In the genomic region with DNA sequence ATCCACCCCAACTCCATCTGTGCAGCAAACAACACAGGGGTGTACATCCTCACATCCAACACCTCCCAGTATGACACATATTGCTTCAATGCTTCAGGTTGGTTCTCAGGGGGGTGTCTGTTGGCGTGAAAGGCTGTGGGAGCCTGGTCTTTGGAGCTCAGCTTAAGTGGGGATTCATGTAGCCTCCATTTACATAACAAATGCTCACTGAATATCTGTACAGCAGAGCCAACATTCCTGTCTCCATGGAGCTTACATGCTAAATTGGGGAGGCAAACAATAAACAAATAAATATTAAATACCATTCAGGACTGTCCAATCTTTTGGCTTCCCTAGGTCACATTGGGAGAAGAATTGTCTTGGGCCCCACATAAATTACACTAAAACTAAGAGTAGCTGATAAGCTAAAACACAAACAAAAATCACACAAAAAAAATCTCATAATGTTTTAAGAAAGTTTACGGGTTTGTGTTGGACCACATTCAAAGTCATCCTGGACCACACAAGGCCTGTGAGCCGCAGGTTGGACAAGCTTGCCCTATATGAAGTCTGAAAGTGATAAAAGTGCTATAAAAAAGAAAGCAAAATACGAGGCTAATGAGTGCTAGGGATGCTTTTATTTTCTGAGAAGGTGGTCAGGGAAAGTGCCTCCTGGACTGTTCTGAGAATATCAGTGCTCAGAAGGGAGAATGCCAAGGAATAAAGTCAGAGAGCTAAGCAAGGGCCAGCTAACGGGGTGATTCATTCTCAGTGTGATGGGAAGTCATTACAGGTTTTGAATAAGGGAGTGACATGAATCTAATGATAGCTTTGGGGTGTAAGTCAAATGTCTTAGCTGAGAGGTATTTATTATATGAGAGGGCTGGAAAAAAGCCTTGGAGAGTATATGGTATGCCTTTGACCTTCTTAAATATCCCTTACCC, we compare ENCODE assay signal across 11 cellular contexts. TPM values are rescaled to one million over a fixed set of nuclear protein-coding genes. Genes with fewer than 3 reads are reported as not detected.
DNase-seq lines count a peak whose midpoint lies in the region; ATAC-seq, FAIRE-seq and TF ChIP-seq lines count a peak whose summit lies in the region.
"Had no signal": no experiment of that assay in that cellular context is flagged by ENCODE, and none has a peak within 500 bp of the region (broad histone marks: within the 10 kb centered on the region; RNA-seq: fewer than 3 reads in every experiment).

No MANE protein-coding gene starts in this region.

- no peak for FAIRE-seq in HepG2 (lab: Jason Lieb, UNC)

- in situ Hi-C loops in astrocyte of the spinal cord (cut with HindIII; ENCODE audit: low sequenced_read_pairs), result no loop called here
- in situ Hi-C loops in HepG2 (cut with HindIII; ENCODE audit: extremely low pct_ligation_motif_present, low pct_unique_long_range_greater_than_20kb), result no loop called here

- H3K4me2 ChIP-seq in HepG2 (ENCODE audit: low read depth, low read length), result no peak overlapping the region
- H3K4me2 ChIP-seq: KMS-11 had no signal

- intact Hi-C loops in HepG2 (cut with micrococcal nuclease; ENCODE audit: unreplicated experiment), result no loop called here

- peaks cover 74% of the 10 kb centered on the region for H3K36me3 Mint-ChIP-seq in CD4-positive, CD25-positive, alpha-beta regulatory T cell

- H3K27ac ChIP-seq in CD4-positive, CD25-positive, alpha-beta regulatory T cell (ENCODE audit: insufficient read depth, low read length, poor library complexity, severe bottlenecking), result peak overlapping the region; percentile 63
- H3K27ac ChIP-seq in HEK293 (ENCODE audit: extremely low read depth, low read depth, low read length), result no peak overlapping the region
- no peak overlapping the region for H3K27ac ChIP-seq in HepG2 (ENCODE audit: extremely low read length, insufficient read depth, low read length)
- H3K27ac ChIP-seq: KMS-11 had no signal

- TF ChIP-seq CTCF in HEK293 (tag by site-specific recombination; IDR thresholded peaks at IDR 0.05) (no peak), astrocyte of the spinal cord (IDR thresholded peaks at IDR 0.05; ENCODE audit: low read depth, low read length) (no peak), omental fat pad (IDR thresholded peaks at IDR 0.05) (no peak), HepG2 (CRISPR knock-in tag; IDR thresholded peaks at IDR 0.05) (no peak)

- ATAC-seq in CD4-positive, CD25-positive, alpha-beta regulatory T cell (ENCODE audit: low read depth in 2 of 2), result no peak
- ATAC-seq in omental fat pad (ENCODE audit: low FRiP score), result peak; percentile 25
- ATAC-seq in HepG2, result no peak
- ATAC-seq in GM21423 (IDR thresholded peaks at IDR 0.05; ENCODE audit: unreplicated experiment), result no peak
- ATAC-seq: activated CD8-positive, alpha-beta memory T cell treated with anti-CD3 and anti-CD28 coated beads, Interleukin-2, amount 10 ng/mL, durations not matched to agents 7 days and 5 days had no signal

- H4K20me1 ChIP-seq in HepG2 (ENCODE audit: insufficient read depth, low read length), result no peaks in the 10 kb centered on the region

- H3K27me3 Mint-ChIP-seq in CD4-positive, CD25-positive, alpha-beta regulatory T cell, result no peaks in the 10 kb centered on the region
- H3K27me3 Mint-ChIP-seq: activated CD8-positive, alpha-beta memory T cell treated with anti-CD3 and anti-CD28 coated beads, Interleukin-2, amount 10 ng/mL, durations not matched to agents 7 days and 5 days had no signal

- no peak overlapping the region for H3K9ac ChIP-seq in HepG2 (ENCODE audit: insufficient read depth, low read depth, low read length)
- H3K9ac ChIP-seq: KMS-11 had no signal

- 36% methylated on average over 5 of the region's 5 CpGs for WGBS in HepG2 (ENCODE audit: low lambda C conversion rate)

- POLR2A ChIA-PET in HEK293 (lab: Yijun Ruan, JAX) (no interaction called here), HepG2 (lab: Yijun Ruan, JAX) (no interaction called here)

- H3K36me3 ChIP-seq in CD4-positive, CD25-positive, alpha-beta regulatory T cell (ENCODE audit: control insufficient read depth, insufficient read depth, low read length), result peaks cover 87% of the 10 kb centered on the region
- no peaks in the 10 kb centered on the region for H3K36me3 ChIP-seq in HEK293 (ENCODE audit: control insufficient read depth in 2 of 2, insufficient read depth in 1 of 2, low read length in 2 of 2)
- no peaks in the 10 kb centered on the region for H3K36me3 ChIP-seq in HepG2 (replicated peaks in 1 of 2; ENCODE audit: control insufficient read depth in 1 of 2, insufficient read depth in 2 of 2, low read length in 2 of 2)

- H3K9me3 ChIP-seq in CD4-positive, CD25-positive, alpha-beta regulatory T cell (ENCODE audit: control insufficient read depth in 2 of 2, low read length in 2 of 2), result no peaks in the 10 kb centered on the region
- no peaks in the 10 kb centered on the region for H3K9me3 ChIP-seq in HEK293 (ENCODE audit: control insufficient read depth, insufficient read depth, low read depth, low read length)
- H3K9me3 ChIP-seq in HepG2 (ENCODE audit: low read length), result no peaks in the 10 kb centered on the region

- CTCF ChIA-PET in HEK293 (lab: Yijun Ruan, JAX) (interaction anchor here (0.8 kb wide), 1 partner anchor 254 kb away, joined by 3 read pairs; no protein-coding TSS in a partner anchor), HepG2 (lab: Yijun Ruan, JAX; ENCODE audit: low intra/inter-chr PET ratio, low total read pairs) (no interaction called here)

- TF ChIP-seq POLR2A in HepG2 (IDR thresholded peaks at IDR 0.05; ENCODE audit: insufficient read depth in 1 of 2, low read depth in 2 of 2, low read length in 2 of 2), result no peak

- no peak overlapping the region for H2AFZ ChIP-seq in HepG2 (ENCODE audit: low read length)

- peak overlapping the region; percentile 52 to 100 (median 91) for H3K27ac Mint-ChIP-seq in CD4-positive, CD25-positive, alpha-beta regulatory T cell
- H3K27ac Mint-ChIP-seq: activated CD8-positive, alpha-beta memory T cell treated with anti-CD3 and anti-CD28 coated beads, Interleukin-2, amount 10 ng/mL, durations not matched to agents 7 days and 5 days had no signal

- no peak for DNase-seq in CD4-positive, CD25-positive, alpha-beta regulatory T cell
- peak; percentile 67 for DNase-seq in astrocyte of the spinal cord (ENCODE audit: low read depth, low spot score)
- DNase-seq in omental fat pad (ENCODE audit: low spot score), result no peak
- no peak for DNase-seq in DMS53 treated with DMSO at 0.1 percent for 48 hours (lab: John Stamatoyannopoulos, UW; ENCODE audit: unreplicated experiment)
- no peak for DNase-seq in HepG2 (ENCODE audit: low spot score)
- no peak for DNase-seq in nucleus accumbens (lab: John Stamatoyannopoulos, UW)
- DNase-seq: activated CD8-positive, alpha-beta memory T cell treated with anti-CD3 and anti-CD28 coated beads, Interleukin-2, amount 10 ng/mL, durations not matched to agents 7 days and 5 days; NCI-H446 had no signal

- no peaks in the 10 kb centered on the region for H3K27me3 ChIP-seq in CD4-positive, CD25-positive, alpha-beta regulatory T cell (ENCODE audit: control insufficient read depth, insufficient read depth, low read length)
- H3K27me3 ChIP-seq in HepG2 (ENCODE audit: control insufficient read depth in 1 of 2, insufficient read depth in 2 of 2, low read length in 2 of 2), result no peaks in the 10 kb centered on the region

- BruUV-seq in HepG2 (replicated peaks; lab: Mats Ljungman, UMichigan), result no TSS peak

- peak overlapping the region; percentile 33 for H3K4me3 ChIP-seq in CD4-positive, CD25-positive, alpha-beta regulatory T cell (ENCODE audit: low read depth, low read length)
- no peak overlapping the region for H3K4me3 ChIP-seq in HEK293 (ENCODE audit: low read depth, low read length)
- H3K4me3 ChIP-seq in astrocyte of the spinal cord (ENCODE audit: low read depth, low read length), result no peak overlapping the region
- H3K4me3 ChIP-seq in HepG2 (replicated peaks in 1 of 3; ENCODE audit: insufficient read depth in 1 of 3, low read depth in 2 of 3, low read length in 3 of 3), result no peak overlapping the region

- peaks cover 55 to 89% (median 81%) of the 10 kb centered on the region in 4 donors for H3K4me1 Mint-ChIP-seq in CD4-positive, CD25-positive, alpha-beta regulatory T cell

- H3K4me1 ChIP-seq in CD4-positive, CD25-positive, alpha-beta regulatory T cell (ENCODE audit: control insufficient read depth, insufficient read depth, low read length, poor library complexity, severe bottlenecking), result peaks cover 92% of the 10 kb centered on the region
- H3K4me1 ChIP-seq in HEK293 (ENCODE audit: control insufficient read depth, insufficient read depth, low read length) (no peaks in the 10 kb centered on the region), HepG2 (ENCODE audit: insufficient read depth, low read length) (no peaks in the 10 kb centered on the region)

- no peaks in the 10 kb centered on the region for H3K9me3 Mint-ChIP-seq in CD4-positive, CD25-positive, alpha-beta regulatory T cell

- TF ChIP-seq RAD21 in HepG2 (CRISPR knock-in tag; IDR thresholded peaks at IDR 0.05), result no peak

- TF ChIP-seq EP300 in HepG2 (IDR thresholded peaks at IDR 0.05; ENCODE audit: low read depth in 2 of 2, low read length in 2 of 2) (no peak), HepG2 (CRISPR knock-in tag; IDR thresholded peaks at IDR 0.05; ENCODE audit: borderline replicate concordance) (no peak)

- H3K79me2 ChIP-seq in HepG2 (ENCODE audit: insufficient read depth, low read length), result no peaks in the 10 kb centered on the region

- peak overlapping the region; percentile 64 to 88 (median 67) for H3K4me3 Mint-ChIP-seq in CD4-positive, CD25-positive, alpha-beta regulatory T cell
- H3K4me3 Mint-ChIP-seq: activated CD8-positive, alpha-beta memory T cell treated with anti-CD3 and anti-CD28 coated beads, Interleukin-2, amount 10 ng/mL, durations not matched to agents 7 days and 5 days had no signal

RNA-seq across cellular contexts. Expression of a gene that starts 41.6 kb away (rescaled TPM):
- total RNA-seq in CD4-positive, CD25-positive, alpha-beta regulatory T cell, result 1,181 TPM
- 100 to 1,000 TPM; 441 to 539 (median 477) TPM for polyA plus RNA-seq in CD4-positive, CD25-positive, alpha-beta regulatory T cell
- total RNA-seq in omental fat pad (100 to 1,000 TPM in 3 of 4 donors, 10 to 100 TPM in 1; 92.7 to 627 (median 158) TPM), HepG2 (2016; rRNA removed; fragmentation: Illumina TruSeq; extraction: Trizol) (0.02 TPM in 1 of 2 replicates, not detected in the other)
- not detected in 2 replicates for total RNA-seq in HepG2 (2016; cell fraction: cytosol; rRNA removed; fragmentation: Illumina TruSeq; extraction: Trizol; ENCODE audit: low read depth)
- total RNA-seq in HepG2 (2016; cell fraction: insoluble cytoplasmic fraction; rRNA removed; fragmentation: Illumina TruSeq; extraction: Trizol), result not detected in 2 replicates
- not detected in 2 replicates for total RNA-seq in HepG2 (2016; cell fraction: membrane; rRNA removed; fragmentation: Illumina TruSeq; extraction: Trizol)
- not detected in 2 replicates for total RNA-seq in HepG2 (2016; cell fraction: nucleus; rRNA removed; fragmentation: Illumina TruSeq; extraction: Trizol)
- polyA plus RNA-seq in HepG2 (2011; rRNA removed), result 0.11 and 0.29 TPM in 2 replicates
- polyA plus RNA-seq in HepG2 (2011; cell fraction: cytosol; rRNA removed), result 0.16 and 0.21 TPM in 2 replicates
- not detected in 2 replicates for polyA plus RNA-seq in HepG2 (2011; cell fraction: nucleus; rRNA removed)
- polyA plus RNA-seq in HepG2 (2012), result not detected in 2 replicates
- not detected in 2 replicates for polyA plus RNA-seq in HepG2 (2016; cell fraction: cytosol; fragmentation: Illumina TruSeq; extraction: Trizol; ENCODE audit: low read depth)
- not detected in 2 replicates for polyA plus RNA-seq in HepG2 (2016; cell fraction: insoluble cytoplasmic fraction; fragmentation: Illumina TruSeq; extraction: Trizol; ENCODE audit: low read depth)
- polyA plus RNA-seq in HepG2 (2016; cell fraction: membrane; fragmentation: Illumina TruSeq; extraction: Trizol; ENCODE audit: low read depth), result not detected in 2 replicates
- polyA plus RNA-seq in HepG2 (2016; cell fraction: nucleus; fragmentation: Illumina TruSeq; extraction: Trizol; ENCODE audit: insufficient read depth, low read depth), result not detected in 2 replicates
- 343 TPM in 1 of 2 replicates, not detected in the other for polyA minus RNA-seq in HepG2 (2011; rRNA and poly(A)+ RNA removed; ENCODE audit: low replicate concordance)
- 0.97 TPM in 1 of 2 replicates, not detected in the other for polyA minus RNA-seq in HepG2 (2011; cell fraction: cytosol; rRNA and poly(A)+ RNA removed)
- polyA minus RNA-seq in HepG2 (2011; cell fraction: nucleus; rRNA and poly(A)+ RNA removed), result 0.39 and 0.62 TPM in 2 replicates

Comparison
In these comparisons a context has a peak if more than half of its experiments do, and no peak if none do; other contexts are left out.
1. RNA of a gene that starts 41.6 kb away (total RNA-seq): 1,181 TPM in CD4-positive, CD25-positive, alpha-beta regulatory T cell (single experiment) and 92.7 to 627 TPM in omental fat pad; 0.02 TPM in HepG2; every median in the first group is over 10 times any median in the second.